In genomic region chr21:42626171-42626570, GRCh38 we compare ENCODE assay signal across 11 cellular contexts. TPM values are rescaled to one million over a fixed set of nuclear protein-coding genes. Genes with fewer than 3 reads are reported as not detected.
DNase-seq lines count a peak whose midpoint lies in the region; ATAC-seq and TF ChIP-seq lines count a peak whose summit lies in the region.
"Had no signal": no experiment of that assay in that cellular context is flagged by ENCODE, and none has a peak within 500 bp of the region (broad histone marks: within the 10 kb centered on the region; RNA-seq: fewer than 3 reads in every experiment).

No MANE protein-coding gene starts in this region.

- H3K4me3 ChIP-seq in upper lobe of left lung (no peak overlapping the region), mesenchymal stem cell (ENCODE audit: insufficient read depth in 1 of 2, low read depth in 1 of 2, low read length in 2 of 2) (no peak overlapping the region)
- H3K4me3 ChIP-seq: HAP-1 had no signal

- H3K9ac ChIP-seq in mesenchymal stem cell (ENCODE audit: low read length): no peak overlapping the region

- no peak for TF ChIP-seq EP300 in upper lobe of left lung (IDR thresholded peaks at IDR 0.05)

- H2AFZ ChIP-seq in mesenchymal stem cell (ENCODE audit: low read depth, low read length): no peak overlapping the region

- ATAC-seq in upper lobe of left lung (ENCODE audit: low FRiP score in 2 of 2): no peak

- H2BK5ac ChIP-seq in mesenchymal stem cell (ENCODE audit: low read depth, low read length, poor library complexity, severe bottlenecking): no peak overlapping the region

- H2AK5ac ChIP-seq in mesenchymal stem cell (ENCODE audit: low read length, severe bottlenecking): no peak overlapping the region

- no peaks in the 10 kb centered on the region for H3K36me3 ChIP-seq in upper lobe of left lung
- no peaks in the 10 kb centered on the region for H3K36me3 ChIP-seq in mesenchymal stem cell (ENCODE audit: control insufficient read depth in 1 of 2, insufficient read depth in 2 of 2, low read depth in 1 of 2, low read length in 2 of 2)
- H3K36me3 ChIP-seq: HAP-1 had no signal

- no peak overlapping the region for H2BK15ac ChIP-seq in mesenchymal stem cell (ENCODE audit: low read depth, poor library complexity, severe bottlenecking)

- no peak overlapping the region for H2BK12ac ChIP-seq in mesenchymal stem cell (ENCODE audit: low read length in 2 of 2)

- H4K91ac ChIP-seq in mesenchymal stem cell (ENCODE audit: low read length): no peak overlapping the region

- DNase-seq in activated effector memory CD4-positive, alpha-beta T cell treated with anti-CD3 and anti-CD28 coated beads, Interleukin-2, amount 50 U/mL, for 16 hours: peak; percentile 50
- DNase-seq in activated effector memory CD4-positive, alpha-beta T cell treated with Interleukin-2 at 50 U/mL for 16 hours: no peak
- peak; percentile 37 for DNase-seq in islet precursor cell
- DNase-seq in posterior vena cava (ENCODE audit: low spot score): peak; percentile 53
- peak; percentile 5 to 40 for DNase-seq in upper lobe of left lung
- DNase-seq in mesenchymal stem cell: no peak
- no peak for DNase-seq in effector CD4-positive, alpha-beta T cell
- DNase-seq in activated gamma-delta T cell (lab: John Stamatoyannopoulos, UW): no peak
- DNase-seq: CD4-positive, CD25-positive, alpha-beta regulatory T cell had no signal

- no peak overlapping the region for H3K4me2 ChIP-seq in mesenchymal stem cell (ENCODE audit: low read length, poor library complexity, severe bottlenecking)

- no peak overlapping the region for H2BK120ac ChIP-seq in mesenchymal stem cell (ENCODE audit: low read depth, low read length)

- no peak overlapping the region for H3K23ac ChIP-seq in mesenchymal stem cell (ENCODE audit: low read length in 2 of 2)

- H3K9me3 ChIP-seq in upper lobe of left lung: no peaks in the 10 kb centered on the region
- H3K9me3 ChIP-seq in mesenchymal stem cell (ENCODE audit: control insufficient read depth, low read length): no peaks in the 10 kb centered on the region
- H3K9me3 ChIP-seq: HAP-1 had no signal

- H3K4me1 ChIP-seq in upper lobe of left lung: peaks cover 0 to 4% (median 0%) of the 10 kb centered on the region in 4 donors
- H3K4me1 ChIP-seq in mesenchymal stem cell (ENCODE audit: control insufficient read depth, insufficient read depth, low read depth, low read length): peaks cover 8% of the 10 kb centered on the region
- H3K4me1 ChIP-seq: HAP-1 had no signal

- H3K18ac ChIP-seq in mesenchymal stem cell (ENCODE audit: low read depth in 1 of 2, low read length in 2 of 2): no peak overlapping the region

- no peaks in the 10 kb centered on the region for H3K79me1 ChIP-seq in mesenchymal stem cell (replicated peaks; ENCODE audit: low read length, poor library complexity, severe bottlenecking)

- TF ChIP-seq CTCF in upper lobe of left lung (IDR thresholded peaks at IDR 0.05): no peak

- TF ChIP-seq POLR2A in upper lobe of left lung (IDR thresholded peaks at IDR 0.05): no peak

- WGBS in upper lobe of left lung, 2 donors: 93 to 95% methylated on average over 14 of the region's 14 CpGs
- WGBS in mesenchymal stem cell: 96% methylated on average over 10 of the region's 14 CpGs

- H3K14ac ChIP-seq in mesenchymal stem cell (ENCODE audit: low read length in 2 of 2): no peak overlapping the region

- intact Hi-C loops in posterior vena cava (cut with DNase I): no loop called here

- H3K27ac ChIP-seq in upper lobe of left lung (no peak overlapping the region), mesenchymal stem cell (ENCODE audit: low read length, poor library complexity, severe bottlenecking) (no peak overlapping the region)
- H3K27ac ChIP-seq: 22Rv1 had no signal

- H3K27me3 ChIP-seq in upper lobe of left lung (no peaks in the 10 kb centered on the region), mesenchymal stem cell (ENCODE audit: control insufficient read depth in 1 of 2, insufficient read depth in 1 of 2, low read length in 2 of 2) (peaks cover 44 to 88% of the 10 kb centered on the region in 2 experiments)

- no peak overlapping the region for H3K4ac ChIP-seq in mesenchymal stem cell (ENCODE audit: low read depth in 1 of 2, low read length in 2 of 2)

- no peak overlapping the region for H4K8ac ChIP-seq in mesenchymal stem cell (ENCODE audit: low read length)

RNA-seq across cellular contexts. Expression of gene PDE9A, which starts 27.2 kb away (rescaled TPM):
- total RNA-seq in posterior vena cava (1 to 10 TPM; 4.0 to 5.6 TPM), upper lobe of left lung (10 to 100 TPM in 2 of 6 donors, 1 to 10 TPM in 4; 4.0 to 12.4 (median 6.6) TPM)
- polyA plus RNA-seq in mesenchymal stem cell (2013, experiment 1 of 2): 24.7 TPM
- polyA plus RNA-seq in mesenchymal stem cell (2013, experiment 2 of 2): 24.2 TPM

Comparison
In these comparisons a context has a peak if more than half of its experiments do, and no peak if none do; other contexts are left out.
1. DNase-seq: peak in activated effector memory CD4-positive, alpha-beta T cell treated with anti-CD3 and anti-CD28 coated beads, Interleukin-2, amount 50 U/mL, for 16 hours (single experiment), islet precursor cell (single experiment), posterior vena cava (single experiment) and upper lobe of left lung (2 of 2); none in activated effector memory CD4-positive, alpha-beta T cell treated with Interleukin-2 at 50 U/mL for 16 hours (single experiment), mesenchymal stem cell (single experiment), effector CD4-positive, alpha-beta T cell (single experiment) and activated gamma-delta T cell (single experiment).